21 cellular contexts compared by ENCODE assay signal in genomic region chr22:25021409-25021808, GRCh38.
"Had no signal": no experiment of that assay in that cellular context is flagged by ENCODE, and none has a peak within 500 bp of the region (broad histone marks: within the 10 kb centered on the region; RNA-seq: fewer than 3 reads in every experiment).

No MANE protein-coding gene starts in this region.

- H3K36me3 Mint-ChIP-seq: activated naive CD4-positive, alpha-beta T cell treated with anti-CD3 and anti-CD28 coated beads, Interleukin-2, amount 50 U/mL, for 24 hours had no signal

- H3K9me3 ChIP-seq: ascending aorta, psoas muscle, right lobe of liver, suprapubic skin had no signal

- H3K4me3 ChIP-seq: ascending aorta, neural progenitor cell, psoas muscle, right lobe of liver, suprapubic skin had no signal

- DNase-seq: activated CD4-positive, alpha-beta T cell treated with anti-CD3 and anti-CD28 coated beads, Interleukin-2, amount 50 U/mL, for 4 hours; activated gamma-delta T cell; foreskin fibroblast; hippocampal formation; kidney; psoas muscle; right lobe of liver; small intestine; stimulated activated CD4-positive, alpha-beta T cell treated with anti-CD3 and anti-CD28 coated beads, Interleukin-15, amount 100 ng/mL, for 24 hours; stimulated activated CD4-positive, alpha-beta T cell treated with anti-CD3 and anti-CD28 coated beads, Interleukin-2, amount 100 ng/mL, for 48 hours; SW 1271; T-helper 2 cell; trophoblast cell had no signal

- H3K4me3 Mint-ChIP-seq: activated naive CD4-positive, alpha-beta T cell treated with anti-CD3 and anti-CD28 coated beads, Interleukin-2, amount 50 U/mL, for 24 hours; dendritic cell treated with granulocyte-macrophage colony-stimulating factor and Interleukin-4, amounts not matched to agents 40 ng/mL and 50 ng/mL, for 4 days; neural progenitor cell; stimulated activated naive CD8-positive, alpha-beta T cell treated with anti-CD3 and anti-CD28 coated beads, Interleukin-15, Interleukin-2, amounts not matched to agents 100 ng/mL and 50 ng/mL, for 24 hours had no signal

- ATAC-seq: psoas muscle had no signal

- H3K36me3 ChIP-seq: ascending aorta, neural progenitor cell, right lobe of liver, suprapubic skin, WERI-Rb-1 had no signal

- H3K27ac Mint-ChIP-seq: activated naive CD4-positive, alpha-beta T cell treated with anti-CD3 and anti-CD28 coated beads, Interleukin-2, amount 50 U/mL, for 24 hours; dendritic cell treated with granulocyte-macrophage colony-stimulating factor and Interleukin-4, amounts not matched to agents 40 ng/mL and 50 ng/mL, for 4 days; stimulated activated naive CD8-positive, alpha-beta T cell treated with anti-CD3 and anti-CD28 coated beads, Interleukin-15, Interleukin-2, amounts not matched to agents 100 ng/mL and 50 ng/mL, for 24 hours had no signal

- H3K9me3 Mint-ChIP-seq: activated naive CD4-positive, alpha-beta T cell treated with anti-CD3 and anti-CD28 coated beads, Interleukin-2, amount 50 U/mL, for 24 hours; dendritic cell treated with granulocyte-macrophage colony-stimulating factor and Interleukin-4, amounts not matched to agents 40 ng/mL and 50 ng/mL, for 4 days; neural progenitor cell; stimulated activated naive CD8-positive, alpha-beta T cell treated with anti-CD3 and anti-CD28 coated beads, Interleukin-15, Interleukin-2, amounts not matched to agents 100 ng/mL and 50 ng/mL, for 24 hours had no signal

- H3K27ac ChIP-seq: ascending aorta, epithelial cell of prostate, neural progenitor cell, psoas muscle, right lobe of liver, suprapubic skin had no signal

- H3K4me1 ChIP-seq: ascending aorta had no signal

- H3K27me3 ChIP-seq: ascending aorta, neural progenitor cell, right lobe of liver, suprapubic skin had no signal
